Comparison of ENCODE assay signal across 32 cellular contexts in the genomic region with DNA sequence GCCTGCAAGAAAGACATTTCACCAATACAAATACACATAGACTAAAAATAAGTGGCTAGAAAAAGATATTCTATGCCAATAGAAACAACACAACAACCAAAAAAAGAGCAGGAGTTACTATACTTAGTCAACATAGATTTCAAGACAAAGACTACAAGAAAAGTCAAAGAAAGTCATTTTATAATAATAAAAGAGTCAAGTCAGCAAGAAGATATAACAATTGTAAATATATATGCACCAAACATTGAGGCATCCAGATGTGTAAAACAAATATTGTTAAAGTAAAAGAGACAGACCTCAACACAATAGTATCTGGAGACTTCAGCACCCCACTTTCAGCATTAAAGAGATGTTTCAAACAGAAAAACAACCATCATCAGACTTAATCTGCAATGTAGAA.
DNase-seq lines count a peak whose midpoint lies in the region; ATAC-seq, FAIRE-seq and TF ChIP-seq lines count a peak whose summit lies in the region.
"Had no signal": no experiment of that assay in that cellular context is flagged by ENCODE, and none has a peak within 500 bp of the region (broad histone marks: within the 10 kb centered on the region; RNA-seq: fewer than 3 reads in every experiment).

No MANE protein-coding gene starts in this region.

- H3K4ac ChIP-seq in IMR-90 (ENCODE audit: low read depth, low read length) (no peak overlapping the region), mesenchymal stem cell (ENCODE audit: low read depth in 1 of 2, low read length in 2 of 2) (no peak overlapping the region)

- no peaks in the 10 kb centered on the region for H4K20me1 ChIP-seq in HepG2 (ENCODE audit: insufficient read depth, low read length)
- no peaks in the 10 kb centered on the region for H4K20me1 ChIP-seq in IMR-90 (ENCODE audit: insufficient read depth, low read length)
- H4K20me1 ChIP-seq in K562 (replicated peaks; ENCODE audit: control insufficient read depth, insufficient read depth, low read length), result no peaks in the 10 kb centered on the region
- H4K20me1 ChIP-seq: BLaER1; BLaER1 treated with 17β-estradiol and CSF1 and Interleukin-3, amounts not matched to agents 10 nM and 100 nM had no signal

- BruUV-seq in HepG2 (replicated peaks; lab: Mats Ljungman, UMichigan) (no TSS peak), IMR-90 (replicated peaks; lab: Mats Ljungman, UMichigan) (no TSS peak), K562 (replicated peaks; lab: Mats Ljungman, UMichigan) (no TSS peak)

- DNase-seq in HepG2 (ENCODE audit: low spot score), result no peak
- no peak for DNase-seq in right lobe of liver
- no peak for DNase-seq in IMR-90
- no peak for DNase-seq in K562 (ENCODE audit: extremely low read depth in 1 of 4, low spot score in 3 of 4)
- DNase-seq in mesenchymal stem cell, result no peak
- DNase-seq: 8988T; ACHN; AML-193; BE2C; C1 segment of cervical spinal cord; Caco-2; Calu3; CD4-positive, alpha-beta memory T cell; CD4-positive, alpha-beta T cell; CD4-positive, CD25-positive, alpha-beta regulatory T cell; CD8-positive, alpha-beta memory T cell; CD8-positive, alpha-beta T cell; COR-L47; DMS 273 treated with DMSO at 0.1 percent for 48 hours; DMS153; DMS53; DMS79; DMS79 treated with DMSO at 0.1 percent for 48 hours; DND-41; EL had no signal

- no peak overlapping the region for H3K14ac ChIP-seq in IMR-90 (replicated peaks; ENCODE audit: low read depth, low read length)
- no peak overlapping the region for H3K14ac ChIP-seq in mesenchymal stem cell (ENCODE audit: low read length in 2 of 2)

- H2BK20ac ChIP-seq in IMR-90 (ENCODE audit: low read depth, low read length), result no peak overlapping the region

- H3K27me3 ChIP-seq in HepG2 (ENCODE audit: control insufficient read depth in 1 of 2, insufficient read depth in 2 of 2, low read length in 2 of 2), result no peaks in the 10 kb centered on the region
- H3K27me3 ChIP-seq in right lobe of liver, result no peaks in the 10 kb centered on the region
- H3K27me3 ChIP-seq in IMR-90 (ENCODE audit: control insufficient read depth, insufficient read depth, low read length), result no peaks in the 10 kb centered on the region
- no peaks in the 10 kb centered on the region for H3K27me3 ChIP-seq in K562 (ENCODE audit: control insufficient read depth in 2 of 2, insufficient read depth in 2 of 2, low read length in 2 of 2)
- no peaks in the 10 kb centered on the region for H3K27me3 ChIP-seq in mesenchymal stem cell (ENCODE audit: control insufficient read depth in 1 of 2, insufficient read depth in 1 of 2, low read length in 2 of 2)
- H3K27me3 ChIP-seq: BE2C; BLaER1; BLaER1 treated with 17β-estradiol and CSF1 and Interleukin-3, amounts not matched to agents 10 nM and 100 nM had no signal

- TF ChIP-seq POLR2A in HepG2 (IDR thresholded peaks at IDR 0.05; ENCODE audit: insufficient read depth in 1 of 2, low read depth in 2 of 2, low read length in 2 of 2), result no peak
- TF ChIP-seq POLR2A in right lobe of liver (IDR thresholded peaks at IDR 0.05), result no peak
- TF ChIP-seq POLR2A in IMR-90 (IDR thresholded peaks at IDR 0.05; ENCODE audit: low read depth, low read length), result no peak
- no peak for TF ChIP-seq POLR2A in K562 (conservative IDR thresholded peaks at IDR 0.05)

- H4K91ac ChIP-seq in IMR-90 (ENCODE audit: insufficient read depth, low read depth, low read length), result no peak overlapping the region
- no peak overlapping the region for H4K91ac ChIP-seq in mesenchymal stem cell (ENCODE audit: low read length)

- no peak for FAIRE-seq in HepG2 (lab: Jason Lieb, UNC)
- no peak for FAIRE-seq in K562 (lab: Jason Lieb, UNC)
- FAIRE-seq: A204.1, A549 had no signal

- TF ChIP-seq EP300 in HepG2 (IDR thresholded peaks at IDR 0.05; ENCODE audit: low read depth in 2 of 2, low read length in 2 of 2) (no peak), HepG2 (CRISPR knock-in tag; IDR thresholded peaks at IDR 0.05; ENCODE audit: borderline replicate concordance) (no peak), K562 (IDR thresholded peaks at IDR 0.05; ENCODE audit: low read length) (no peak)

- H4K8ac ChIP-seq in IMR-90 (ENCODE audit: low read depth in 2 of 2, low read length in 2 of 2) (no peak overlapping the region), mesenchymal stem cell (ENCODE audit: low read length) (no peak overlapping the region)

- no peak overlapping the region for H2AFZ ChIP-seq in HepG2 (ENCODE audit: low read length)
- no peak overlapping the region for H2AFZ ChIP-seq in IMR-90 (replicated peaks; ENCODE audit: low read length, poor library complexity)
- no peak overlapping the region for H2AFZ ChIP-seq in K562 (ENCODE audit: low read depth, low read length)
- H2AFZ ChIP-seq in mesenchymal stem cell (ENCODE audit: low read depth, low read length), result no peak overlapping the region

- intact Hi-C loops in HepG2 (cut with micrococcal nuclease; ENCODE audit: unreplicated experiment) (no loop called here), right lobe of liver (cut with DNase I) (no loop called here), IMR-90 (cut with micrococcal nuclease) (no loop called here), K562 (cut with micrococcal nuclease) (no loop called here)

- dilution Hi-C loops in IMR-90 (cut with HindIII; ENCODE audit: low sequenced_read_pairs, unreplicated experiment), result no loop called here

- no peak overlapping the region for H3K56ac ChIP-seq in IMR-90 (ENCODE audit: extremely low read depth, insufficient read depth, low read length)

- no peak overlapping the region for H3K27ac ChIP-seq in HepG2 (ENCODE audit: extremely low read length, insufficient read depth, low read length)
- no peak overlapping the region for H3K27ac ChIP-seq in right lobe of liver
- no peak overlapping the region for H3K27ac ChIP-seq in IMR-90 (ENCODE audit: insufficient read depth, low read length)
- no peak overlapping the region for H3K27ac ChIP-seq in K562 (ENCODE audit: extremely low read depth, low read depth, low read length)
- no peak overlapping the region for H3K27ac ChIP-seq in mesenchymal stem cell (ENCODE audit: low read length, poor library complexity, severe bottlenecking)
- H3K27ac ChIP-seq: 22Rv1; A549; BLaER1; BLaER1 treated with 17β-estradiol and CSF1 and Interleukin-3, amounts not matched to agents 10 nM and 100 nM; C4-2B had no signal

- peaks cover 58% of the 10 kb centered on the region for H3K9me3 ChIP-seq in HepG2 (ENCODE audit: low read length)
- H3K9me3 ChIP-seq in right lobe of liver, result no peaks in the 10 kb centered on the region
- no peaks in the 10 kb centered on the region; the same call in 1 of the 2 replicates for H3K9me3 ChIP-seq in IMR-90 (ENCODE audit: control insufficient read depth, insufficient read depth, low read length)
- H3K9me3 ChIP-seq in K562 (replicated peaks; ENCODE audit: control insufficient read depth, insufficient read depth, low read depth, low read length), result no peaks in the 10 kb centered on the region
- peaks cover 20% of the 10 kb centered on the region for H3K9me3 ChIP-seq in mesenchymal stem cell (ENCODE audit: control insufficient read depth, low read length)
- H3K9me3 ChIP-seq: A549; BE2C; BLaER1 treated with 17β-estradiol and CSF1 and Interleukin-3, amounts not matched to agents 10 nM and 100 nM; Caco-2 had no signal

- TF ChIP-seq RAD21 in HepG2 (CRISPR knock-in tag; IDR thresholded peaks at IDR 0.05), result no peak
- no peak for TF ChIP-seq RAD21 in IMR-90 (IDR thresholded peaks at IDR 0.05; ENCODE audit: low read length)
- no peak for TF ChIP-seq RAD21 in K562 (CRISPR knock-in tag; conservative IDR thresholded peaks at IDR 0.05 in 1 of 2, IDR thresholded peaks at IDR 0.05 in 1 of 2)

- H4K5ac ChIP-seq in IMR-90 (ENCODE audit: low read depth, low read length), result no peak overlapping the region

- POLR2A ChIA-PET in HepG2 (lab: Yijun Ruan, JAX) (no interaction called here), IMR-90 (lab: Charles Lee; ENCODE audit: unreplicated experiment) (no interaction called here), K562 (lab: Yijun Ruan, JAX) (interaction anchor here (0.6 kb wide), 1 partner anchor 278 kb away, joined by 5 read pairs; no protein-coding TSS in a partner anchor)

- H2BK5ac ChIP-seq in IMR-90 (ENCODE audit: low read depth, low read length, poor library complexity, severe bottlenecking) (no peak overlapping the region), mesenchymal stem cell (ENCODE audit: low read depth, low read length, poor library complexity, severe bottlenecking) (no peak overlapping the region)

- no peak overlapping the region for H3K4me2 ChIP-seq in HepG2 (ENCODE audit: low read depth, low read length)
- no peak overlapping the region for H3K4me2 ChIP-seq in IMR-90 (ENCODE audit: low read depth, low read length)
- H3K4me2 ChIP-seq in K562 (ENCODE audit: insufficient read depth, low read length), result no peak overlapping the region
- H3K4me2 ChIP-seq in mesenchymal stem cell (ENCODE audit: low read length, poor library complexity, severe bottlenecking), result no peak overlapping the region
- H3K4me2 ChIP-seq: A549; BLaER1; BLaER1 treated with 17β-estradiol and CSF1 and Interleukin-3, amounts not matched to agents 10 nM and 100 nM had no signal

- H3K9me1 ChIP-seq in IMR-90 (ENCODE audit: insufficient read depth, low read length), result no peaks in the 10 kb centered on the region
- H3K9me1 ChIP-seq in K562 (ENCODE audit: control insufficient read depth, insufficient read depth, low read length), result no peaks in the 10 kb centered on the region

- TF ChIP-seq CTCF in HepG2 (CRISPR knock-in tag; IDR thresholded peaks at IDR 0.05) (no peak), right lobe of liver (IDR thresholded peaks at IDR 0.05) (no peak), IMR-90 (conservative IDR thresholded peaks at IDR 0.05; ENCODE audit: low read depth, low read length) (no peak), K562 (IDR thresholded peaks at IDR 0.05 in 2 of 3, conservative IDR thresholded peaks at IDR 0.05 in 1 of 3; ENCODE audit: insufficient read depth in 2 of 3, low read depth in 1 of 3, low read length in 3 of 3) (no peak)

- H3K23ac ChIP-seq in IMR-90 (ENCODE audit: low read depth, low read length) (no peak overlapping the region), mesenchymal stem cell (ENCODE audit: low read length in 2 of 2) (no peak overlapping the region)

- H3K9ac ChIP-seq in HepG2 (ENCODE audit: insufficient read depth, low read depth, low read length) (no peak overlapping the region), IMR-90 (ENCODE audit: low read depth, low read length) (no peak overlapping the region), K562 (ENCODE audit: insufficient read depth in 1 of 2, low read depth in 2 of 2, low read length in 2 of 2) (no peak overlapping the region), mesenchymal stem cell (ENCODE audit: low read length) (no peak overlapping the region)
- H3K9ac ChIP-seq: BLaER1; BLaER1 treated with 17β-estradiol and CSF1 and Interleukin-3, amounts not matched to agents 10 nM and 100 nM had no signal

- in situ Hi-C loops in HepG2 (cut with HindIII; ENCODE audit: extremely low pct_ligation_motif_present, low pct_unique_long_range_greater_than_20kb) (no loop called here), IMR-90 (cut with MboI; ENCODE audit: low sequenced_read_pairs) (no loop called here), K562 (cut with MboI) (no loop called here)

- H3K79me1 ChIP-seq in IMR-90 (ENCODE audit: low read depth in 1 of 2, low read length in 2 of 2) (no peaks in the 10 kb centered on the region), mesenchymal stem cell (replicated peaks; ENCODE audit: low read length, poor library complexity, severe bottlenecking) (no peaks in the 10 kb centered on the region)

- H2AK9ac ChIP-seq in IMR-90 (replicated peaks; ENCODE audit: low read depth, low read length, poor library complexity), result no peak overlapping the region

- CTCF ChIA-PET in HepG2 (lab: Yijun Ruan, JAX; ENCODE audit: low intra/inter-chr PET ratio, low total read pairs), result no interaction called here
- CTCF ChIA-PET in IMR-90 (lab: Yijun Ruan, JAX), result no interaction called here
- CTCF ChIA-PET in K562 (lab: Yijun Ruan, JAX; ENCODE audit: low intra/inter-chr PET ratio), result no interaction called here

- no peak overlapping the region for H2BK12ac ChIP-seq in mesenchymal stem cell (ENCODE audit: low read length in 2 of 2)

- H3K4me1 ChIP-seq in HepG2 (ENCODE audit: insufficient read depth, low read length) (no peaks in the 10 kb centered on the region), right lobe of liver (no peaks in the 10 kb centered on the region), IMR-90 (ENCODE audit: control insufficient read depth, insufficient read depth, low read length) (no peaks in the 10 kb centered on the region), K562 (replicated peaks in 1 of 2; ENCODE audit: control insufficient read depth in 2 of 2, insufficient read depth in 2 of 2, low read length in 2 of 2) (no peaks in the 10 kb centered on the region), mesenchymal stem cell (ENCODE audit: control insufficient read depth, insufficient read depth, low read depth, low read length) (no peaks in the 10 kb centered on the region)
- H3K4me1 ChIP-seq: A549; BE2C; BLaER1; BLaER1 treated with 17β-estradiol and CSF1 and Interleukin-3, amounts not matched to agents 10 nM and 100 nM; Caco-2 had no signal

- no peak for ATAC-seq in HepG2
- ATAC-seq in right lobe of liver, result no peak
- no peak for ATAC-seq in IMR-90 (ENCODE audit: low read depth)
- no peak for ATAC-seq in K562
- ATAC-seq in HG03039 (IDR thresholded peaks at IDR 0.05; ENCODE audit: unreplicated experiment), result no peak
- ATAC-seq: A549; CD8-positive, alpha-beta T cell had no signal

- H2BK120ac ChIP-seq in IMR-90 (ENCODE audit: low read depth, low read length), result no peak overlapping the region
- no peak overlapping the region for H2BK120ac ChIP-seq in mesenchymal stem cell (ENCODE audit: low read depth, low read length)

- no peak overlapping the region for H3K18ac ChIP-seq in IMR-90 (ENCODE audit: low read depth, low read length)
- H3K18ac ChIP-seq in mesenchymal stem cell (ENCODE audit: low read depth in 1 of 2, low read length in 2 of 2), result no peak overlapping the region

- H2AK5ac ChIP-seq in IMR-90 (ENCODE audit: low read depth, low read length) (no peak overlapping the region), mesenchymal stem cell (ENCODE audit: low read length, severe bottlenecking) (no peak overlapping the region)

- H3K79me2 ChIP-seq in HepG2 (ENCODE audit: insufficient read depth, low read length) (no peaks in the 10 kb centered on the region), K562 (ENCODE audit: control insufficient read depth, insufficient read depth, low read length) (no peaks in the 10 kb centered on the region)

- no peak overlapping the region for H2BK15ac ChIP-seq in IMR-90 (ENCODE audit: low read depth, low read length)
- no peak overlapping the region for H2BK15ac ChIP-seq in mesenchymal stem cell (ENCODE audit: low read depth, poor library complexity, severe bottlenecking)

- H3K36me3 ChIP-seq in HepG2 (replicated peaks in 1 of 2; ENCODE audit: control insufficient read depth in 1 of 2, insufficient read depth in 2 of 2, low read length in 2 of 2) (no peaks in the 10 kb centered on the region), right lobe of liver (no peaks in the 10 kb centered on the region), IMR-90 (ENCODE audit: control insufficient read depth, insufficient read depth, low read length) (no peaks in the 10 kb centered on the region), K562 (ENCODE audit: control insufficient read depth, insufficient read depth, low read length) (no peaks in the 10 kb centered on the region), mesenchymal stem cell (ENCODE audit: control insufficient read depth in 1 of 2, insufficient read depth in 2 of 2, low read depth in 1 of 2, low read length in 2 of 2) (no peaks in the 10 kb centered on the region)
- H3K36me3 ChIP-seq: BE2C; BLaER1; BLaER1 treated with 17β-estradiol and CSF1 and Interleukin-3, amounts not matched to agents 10 nM and 100 nM had no signal

- H3K4me3 ChIP-seq in HepG2 (replicated peaks in 1 of 3; ENCODE audit: insufficient read depth in 1 of 3, low read depth in 2 of 3, low read length in 3 of 3) (no peak overlapping the region), right lobe of liver (no peak overlapping the region), IMR-90 (ENCODE audit: insufficient read depth, low read depth, low read length) (no peak overlapping the region), K562 (no peak overlapping the region), mesenchymal stem cell (ENCODE audit: insufficient read depth in 1 of 2, low read depth in 1 of 2, low read length in 2 of 2) (no peak overlapping the region)
- H3K4me3 ChIP-seq: A549; BLaER1; BLaER1 treated with 17β-estradiol and CSF1 and Interleukin-3, amounts not matched to agents 10 nM and 100 nM had no signal
